ENCODE assay signal across 1 cellular context in the genomic region with DNA sequence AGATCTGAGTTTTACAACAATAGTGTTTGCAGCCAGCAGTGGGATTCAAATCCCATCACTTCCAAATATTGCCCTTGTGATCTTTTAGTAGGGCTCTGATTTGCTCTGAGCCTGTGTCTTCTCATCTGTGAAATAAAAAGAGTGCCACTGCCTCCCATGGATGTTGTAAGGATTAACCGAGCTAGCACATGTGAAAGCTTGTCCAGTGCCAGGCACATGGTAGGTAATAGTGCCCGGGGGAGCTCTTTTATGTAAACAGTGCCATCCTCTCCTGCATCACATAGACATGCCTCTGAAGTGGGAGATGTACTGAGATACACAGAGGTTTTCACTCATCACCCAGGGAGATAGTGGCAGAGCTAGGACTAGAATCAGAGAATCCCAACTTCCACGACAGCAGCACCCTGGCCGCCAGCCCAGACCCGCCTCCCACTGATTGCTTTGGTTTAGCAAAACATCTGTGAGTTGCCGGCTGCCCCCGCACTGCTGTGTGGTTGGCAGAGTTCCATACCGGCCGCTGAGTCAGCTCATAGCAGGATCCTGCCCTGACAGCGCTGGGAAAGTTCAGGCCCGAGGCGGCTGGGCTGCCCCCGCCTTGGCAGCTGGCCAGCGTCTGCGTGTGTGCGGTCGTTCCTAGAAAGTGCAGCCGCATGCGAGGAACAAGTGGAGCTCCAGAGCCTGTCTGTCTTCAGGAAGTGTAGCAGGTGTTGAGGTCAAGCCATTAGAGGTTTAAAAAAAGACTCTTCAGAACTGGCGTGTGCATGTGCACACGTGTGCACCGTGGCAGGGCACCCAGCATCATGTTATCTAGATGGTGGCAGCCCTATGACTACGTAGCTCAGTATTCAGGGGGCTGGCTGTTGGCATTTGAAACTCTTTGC.
TF ChIP-seq lines count a peak whose summit lies in the region.

No MANE protein-coding gene starts in this region.

TF ChIP-seq in HepG2, 621 proteins besides CTCF, POLR2A, EP300 and RAD21 (continued from another document):
- TF ChIP-seq CENPT (CRISPR knock-in tag; IDR thresholded peaks at IDR 0.05; ENCODE audit: low read depth) (no peak), ZNF558 (CRISPR knock-in tag; IDR thresholded peaks at IDR 0.05; ENCODE audit: borderline replicate concordance) (peak; percentile 65; the same call in 1 of the 2 replicates), ZNF644 (CRISPR knock-in tag; IDR thresholded peaks at IDR 0.05; ENCODE audit: low read depth) (peak; percentile 48; the same call in 1 of the 2 replicates), ZNF615 (CRISPR knock-in tag; IDR thresholded peaks at IDR 0.05; ENCODE audit: borderline replicate concordance) (peak; percentile 87; the same call in 1 of the 2 replicates), ZNF441 (CRISPR knock-in tag; IDR thresholded peaks at IDR 0.05; ENCODE audit: borderline replicate concordance) (peak; percentile 44; the same call in 1 of the 2 replicates), MLLT10 (CRISPR knock-in tag; IDR thresholded peaks at IDR 0.05) (no peak), NFE2L1 (CRISPR knock-in tag; IDR thresholded peaks at IDR 0.05; ENCODE audit: borderline replicate concordance) (no peak), RELA (CRISPR knock-in tag; IDR thresholded peaks at IDR 0.05) (no peak), RBFOX2 (IDR thresholded peaks at IDR 0.05; ENCODE audit: low read depth, low read length) (peak; percentile 46; the same call in 1 of the 2 replicates), HNF4A (CRISPR knock-in tag; IDR thresholded peaks at IDR 0.05) (peak; percentile 69), ZNF251 (CRISPR knock-in tag; IDR thresholded peaks at IDR 0.05) (no peak), SPEN (CRISPR knock-in tag; IDR thresholded peaks at IDR 0.05; ENCODE audit: low read depth) (peak; percentile 94), DPF2 (CRISPR knock-in tag; IDR thresholded peaks at IDR 0.05; ENCODE audit: borderline replicate concordance, low read depth) (no peak), ZMAT3 (CRISPR knock-in tag; conservative IDR thresholded peaks at IDR 0.05) (no peak)
- TF ChIP-seq, protein P1, sequence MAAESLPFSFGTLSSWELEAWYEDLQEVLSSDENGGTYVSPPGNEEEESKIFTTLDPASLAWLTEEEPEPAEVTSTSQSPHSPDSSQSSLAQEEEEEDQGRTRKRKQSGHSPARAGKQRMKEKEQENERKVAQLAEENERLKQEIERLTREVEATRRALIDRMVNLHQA (CRISPR knock-in tag; IDR thresholded peaks at IDR 0.05) = no peak
- TF ChIP-seq, protein P2, sequence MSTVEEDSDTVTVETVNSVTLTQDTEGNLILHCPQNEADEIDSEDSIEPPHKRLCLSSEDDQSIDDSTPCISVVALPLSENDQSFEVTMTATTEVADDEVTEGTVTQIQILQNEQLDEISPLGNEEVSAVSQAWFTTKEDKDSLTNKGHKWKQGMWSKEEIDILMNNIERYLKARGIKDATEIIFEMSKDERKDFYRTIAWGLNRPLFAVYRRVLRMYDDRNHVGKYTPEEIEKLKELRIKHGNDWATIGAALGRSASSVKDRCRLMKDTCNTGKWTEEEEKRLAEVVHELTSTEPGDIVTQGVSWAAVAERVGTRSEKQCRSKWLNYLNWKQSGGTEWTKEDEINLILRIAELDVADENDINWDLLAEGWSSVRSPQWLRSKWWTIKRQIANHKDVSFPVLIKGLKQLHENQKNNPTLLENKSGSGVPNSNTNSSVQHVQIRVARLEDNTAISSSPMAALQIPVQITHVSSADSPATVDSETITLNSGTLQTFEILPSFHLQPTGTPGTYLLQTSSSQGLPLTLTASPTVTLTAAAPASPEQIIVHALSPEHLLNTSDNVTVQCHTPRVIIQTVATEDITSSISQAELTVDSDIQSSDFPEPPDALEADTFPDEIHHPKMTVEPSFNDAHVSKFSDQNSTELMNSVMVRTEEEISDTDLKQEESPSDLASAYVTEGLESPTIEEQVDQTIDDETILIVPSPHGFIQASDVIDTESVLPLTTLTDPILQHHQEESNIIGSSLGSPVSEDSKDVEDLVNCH (CRISPR knock-in tag; IDR thresholded peaks at IDR 0.05) = no peak
- TF ChIP-seq, protein P3, sequence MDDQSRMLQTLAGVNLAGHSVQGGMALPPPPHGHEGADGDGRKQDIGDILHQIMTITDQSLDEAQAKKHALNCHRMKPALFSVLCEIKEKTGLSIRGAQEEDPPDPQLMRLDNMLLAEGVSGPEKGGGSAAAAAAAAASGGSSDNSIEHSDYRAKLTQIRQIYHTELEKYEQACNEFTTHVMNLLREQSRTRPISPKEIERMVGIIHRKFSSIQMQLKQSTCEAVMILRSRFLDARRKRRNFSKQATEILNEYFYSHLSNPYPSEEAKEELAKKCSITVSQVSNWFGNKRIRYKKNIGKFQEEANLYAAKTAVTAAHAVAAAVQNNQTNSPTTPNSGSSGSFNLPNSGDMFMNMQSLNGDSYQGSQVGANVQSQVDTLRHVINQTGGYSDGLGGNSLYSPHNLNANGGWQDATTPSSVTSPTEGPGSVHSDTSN (CRISPR knock-in tag; IDR thresholded peaks at IDR 0.05; ENCODE audit: borderline replicate concordance) = no peak
